8 cellular contexts compared by ENCODE assay signal in genomic region chr21:31098576-31099005, GRCh38.
A peak's percentile ranks its signal among the peaks of the same experiment; 100 is the strongest.
DNase-seq lines count a peak whose midpoint lies in the region; ATAC-seq and TF ChIP-seq lines count a peak whose summit lies in the region.

No MANE protein-coding gene starts in this region.

- no peak overlapping the region for H3K9ac ChIP-seq in OCI-LY3 (ENCODE audit: low read length)

- intact Hi-C loops in Right ventricle myocardium inferior (cut with DNase I) (loop anchor here (2.0 to 5.0 kb wide), 2 partner anchors 82 to 484 kb away; no protein-coding TSS in a partner anchor), cardiac septum (cut with DNase I) (loop anchor here (2.0 kb wide), 2 partner anchors 80 to 506 kb away; no protein-coding TSS in a partner anchor), esophagus squamous epithelium (cut with DNase I) (loop anchor here (5.0 kb wide), 1 partner anchor 84 kb away; no protein-coding TSS in a partner anchor), stomach (cut with DNase I; ENCODE audit: low total_unique reads) (loop anchor here (5.0 kb wide), 2 partner anchors 84 to 504 kb away; no protein-coding TSS in a partner anchor)

- TF ChIP-seq POLR2A in esophagus squamous epithelium (IDR thresholded peaks at IDR 0.05): no peak
- TF ChIP-seq POLR2A in stomach (IDR thresholded peaks at IDR 0.05): no peak

- WGBS in esophagus squamous epithelium, 2 donors: 13 to 15% methylated on average over 20 to 21 of the region's 23 CpGs
- 11 to 13% (median 11%) methylated on average over 22 to 23 of the region's 23 CpGs for WGBS in stomach, 5 donors

- H3K27me3 Mint-ChIP-seq in neural crest cell (ENCODE audit: low read depth): peaks cover 3% of the 10 kb centered on the region

- ATAC-seq in Right ventricle myocardium inferior: peak; percentile 44

- peak overlapping the region; percentile 46; the same call in 1 of the 2 replicates for H2AFZ ChIP-seq in OCI-LY3 (ENCODE audit: low read depth, low read length)

- H3K36me3 ChIP-seq in OCI-LY3 (replicated peaks; ENCODE audit: low read depth, low read length) (no peaks in the 10 kb centered on the region), esophagus squamous epithelium (no peaks in the 10 kb centered on the region), stomach (no peaks in the 10 kb centered on the region)

- no peak overlapping the region for H3K4me3 Mint-ChIP-seq in neural crest cell

- H3K4me1 Mint-ChIP-seq in neural crest cell: peaks cover 5% of the 10 kb centered on the region

- H3K4me1 ChIP-seq in OCI-LY3 (ENCODE audit: low read length) (peaks cover 22% of the 10 kb centered on the region), esophagus squamous epithelium (peaks cover 0 to 8% (median 0%) of the 10 kb centered on the region in 3 donors), stomach (peaks cover 0 to 6% (median 0%) of the 10 kb centered on the region in 4 donors)

- H3K9me3 ChIP-seq in OCI-LY3 (ENCODE audit: insufficient read depth, low read length) (no peaks in the 10 kb centered on the region), esophagus squamous epithelium (no peaks in the 10 kb centered on the region), stomach (no peaks in the 10 kb centered on the region)

- TF ChIP-seq CTCF in OCI-LY3 (IDR thresholded peaks at IDR 0.05; ENCODE audit: low read depth, low read length) (peak; percentile 73), esophagus squamous epithelium (IDR thresholded peaks at IDR 0.05) (peak; percentile 49 to 83 (median 78)), neural crest cell (conservative IDR thresholded peaks at IDR 0.05) (peak; percentile 93), stomach (IDR thresholded peaks at IDR 0.05) (peak in 5 of 7 experiments; percentile 59 to 83 (median 75))

- peaks cover 5% of the 10 kb centered on the region for H3K9me3 Mint-ChIP-seq in neural crest cell

- H3K36me3 Mint-ChIP-seq in neural crest cell (ENCODE audit: low read depth): peaks cover 5% of the 10 kb centered on the region

- H3K79me2 ChIP-seq in OCI-LY3 (ENCODE audit: low read length): no peaks in the 10 kb centered on the region

- no peak overlapping the region for H3K4me3 ChIP-seq in OCI-LY3 (ENCODE audit: low read length)
- no peak overlapping the region for H3K4me3 ChIP-seq in esophagus squamous epithelium
- H3K4me3 ChIP-seq in stomach: no peak overlapping the region

- no peaks in the 10 kb centered on the region for H4K20me1 ChIP-seq in OCI-LY3 (ENCODE audit: insufficient read depth, low read length)

- TF ChIP-seq EP300 in stomach (IDR thresholded peaks at IDR 0.05): no peak

- no peaks in the 10 kb centered on the region for H3K27me3 ChIP-seq in OCI-LY3 (ENCODE audit: low read depth, low read length)
- H3K27me3 ChIP-seq in esophagus squamous epithelium: peaks cover 0 to 11% (median 0%) of the 10 kb centered on the region in 4 donors
- peaks cover 0 to 16% (median 0%) of the 10 kb centered on the region in 3 donors for H3K27me3 ChIP-seq in stomach

- H3K27ac ChIP-seq in OCI-LY3 (ENCODE audit: low read length) (no peak overlapping the region), esophagus squamous epithelium (no peak overlapping the region), stomach (no peak overlapping the region)

- H3K27ac Mint-ChIP-seq in neural crest cell (ENCODE audit: unreplicated experiment): peak overlapping the region; percentile 62

- DNase-seq in Right ventricle myocardium inferior (ENCODE audit: missing footprints) (peak; percentile 82), cardiac septum (ENCODE audit: low spot score) (no peak), HUDEP-2 (lab: John Stamatoyannopoulos, UW; ENCODE audit: unreplicated experiment in 76 of 76) (peak in 44 of 76 experiments; percentile 6 to 70 (median 36)), activated T-cell treated with anti-CD3 and anti-CD28 coated beads for 1 hour (ENCODE audit: low read depth) (peak; percentile 70), esophagus squamous epithelium (lab: John Stamatoyannopoulos, UW) (no peak), neural crest cell (ENCODE audit: low read depth, low spot score) (peak; percentile 78), stomach (peak; percentile 72)

- H3K4me2 ChIP-seq in OCI-LY3 (ENCODE audit: low read length): peak overlapping the region; percentile 60

Comparison
In these comparisons a context has a peak if more than half of its experiments do, and no peak if none do; other contexts are left out.
1. DNase-seq: peak in Right ventricle myocardium inferior (single experiment), HUDEP-2 (44 of 76), activated T-cell treated with anti-CD3 and anti-CD28 coated beads for 1 hour (single experiment), neural crest cell (single experiment) and stomach (single experiment); none in cardiac septum (single experiment) and esophagus squamous epithelium (single experiment).
2. Peak in every context shown above with its lines, with median percentiles within 50 percentile points of each other: CTCF ChIP-seq.